In genomic region chr4:53321988-53322289, GRCh38 we compare ENCODE assay signal across 13 cellular contexts. TPM values are rescaled to one million over a fixed set of nuclear protein-coding genes. Genes with fewer than 3 reads are reported as not detected.
A peak's percentile ranks its signal among the peaks of the same experiment; 100 is the strongest.
DNase-seq lines count a peak whose midpoint lies in the region; ATAC-seq and TF ChIP-seq lines count a peak whose summit lies in the region.
"Had no signal": no experiment of that assay in that cellular context is flagged by ENCODE, and none has a peak within 500 bp of the region (broad histone marks: within the 10 kb centered on the region; RNA-seq: fewer than 3 reads in every experiment).

No MANE protein-coding gene starts in this region.

- H3K27ac ChIP-seq in HCT116 (ENCODE audit: low read depth, low read length) (peak overlapping the region; percentile 20; the same call in 1 of the 2 replicates), subcutaneous abdominal adipose tissue (ENCODE audit: low read depth, low read length) (peak overlapping the region; percentile 21), upper lobe of right lung (no peak overlapping the region)
- H3K27ac ChIP-seq: WERI-Rb-1 had no signal

- DNase-seq in HCT116 (ENCODE audit: low read depth, low spot score), result no peak
- DNase-seq in fibroblast of pulmonary artery (ENCODE audit: low read depth), result no peak
- no peak for DNase-seq in upper lobe of right lung
- no peak for DNase-seq in GM03348 (ENCODE audit: low spot score)
- DNase-seq: activated CD8-positive, alpha-beta T cell treated with anti-CD3 and anti-CD28 coated beads, Interleukin-2, amount 10 ng/mL, durations not matched to agents 7 days and 5 days; CD4-positive, CD25-positive, alpha-beta regulatory T cell; DMS79 treated with DMSO at 0.1 percent for 48 hours; stimulated activated CD4-positive, alpha-beta T cell treated with anti-CD3 and anti-CD28 coated beads, Interleukin-2, amount 100 ng/mL, for 24 hours; T-cell; WERI-Rb-1 had no signal

- peaks cover 6% of the 10 kb centered on the region; the same call in 1 of the 2 replicates for H3K79me2 ChIP-seq in HCT116 (ENCODE audit: insufficient read depth, low read length)

- POLR2A ChIA-PET in HCT116 (lab: Charles Lee), result no interaction called here

- H3K9me3 ChIP-seq in HCT116 (ENCODE audit: control insufficient read depth in 1 of 2, insufficient read depth in 1 of 2, low read depth in 1 of 2, low read length in 2 of 2), result no peaks in the 10 kb centered on the region
- no peaks in the 10 kb centered on the region for H3K9me3 ChIP-seq in subcutaneous abdominal adipose tissue (ENCODE audit: control insufficient read depth in 5 of 5, low read length in 5 of 5)
- H3K9me3 ChIP-seq in upper lobe of right lung, result no peaks in the 10 kb centered on the region

- TF ChIP-seq POLR2A in HCT116 (IDR thresholded peaks at IDR 0.05; ENCODE audit: borderline replicate concordance, extremely low read depth, insufficient read depth, insufficient read length), result no peak

- no peak for TF ChIP-seq RAD21 in HCT116 (IDR thresholded peaks at IDR 0.05; ENCODE audit: low read depth)

- intact Hi-C loops in HCT116 (cut with micrococcal nuclease) (no loop called here), upper lobe of right lung (cut with DNase I) (no loop called here)

- H3K9ac ChIP-seq in HCT116 (ENCODE audit: low read length) (no peak overlapping the region), subcutaneous abdominal adipose tissue (ENCODE audit: low read length in 5 of 5) (no peak overlapping the region)

- CTCF ChIA-PET in HCT116 (lab: Charles Lee), result no interaction called here

- no peaks in the 10 kb centered on the region for H3K36me3 ChIP-seq in HCT116 (ENCODE audit: control insufficient read depth in 1 of 2, insufficient read depth in 2 of 2, low read length in 2 of 2)
- H3K36me3 ChIP-seq in subcutaneous abdominal adipose tissue (ENCODE audit: control insufficient read depth in 5 of 5, insufficient read depth in 5 of 5, low read length in 5 of 5), result no peaks in the 10 kb centered on the region
- H3K36me3 ChIP-seq in upper lobe of right lung, result no peaks in the 10 kb centered on the region
- H3K36me3 ChIP-seq: WERI-Rb-1 had no signal

- H4K20me1 ChIP-seq in HCT116 (ENCODE audit: insufficient read depth), result no peaks in the 10 kb centered on the region

- H3K4me2 ChIP-seq in HCT116 (ENCODE audit: low read length), result peak overlapping the region; percentile 47

- RAD21 ChIA-PET in HCT116 (lab: Charles Lee; ENCODE audit: low non-redundant PET in 1 of 2, low total read pairs in 2 of 2, uncharacterized antibody in 2 of 2, unreplicated experiment in 2 of 2), result no interaction called here

- ATAC-seq in HCT116 (no peak), SK-N-SH treated with all-trans-retinoic acid at 6 μM for 48 hours (peak; percentile 18; the same call in 2 of the 3 replicates), upper lobe of right lung (no peak), HG02571 (IDR thresholded peaks at IDR 0.05; ENCODE audit: unreplicated experiment) (no peak)
- ATAC-seq: activated CD8-positive, alpha-beta T cell treated with anti-CD3 and anti-CD28 coated beads, Interleukin-2, amount 10 ng/mL, durations not matched to agents 7 days and 5 days; T-cell had no signal

- H3K4me3 ChIP-seq in HCT116 (replicated peaks in 1 of 2; ENCODE audit: low read depth in 1 of 2, low read length in 2 of 2), result no peak overlapping the region
- H3K4me3 ChIP-seq in fibroblast of pulmonary artery (replicated peaks; ENCODE audit: low read depth, low read length), result peak overlapping the region; percentile 24
- no peak overlapping the region for H3K4me3 ChIP-seq in subcutaneous abdominal adipose tissue (ENCODE audit: low read depth in 1 of 5, low read length in 5 of 5)
- H3K4me3 ChIP-seq in upper lobe of right lung, result no peak overlapping the region

- no TSS peak for BruUV-seq in HCT116 (replicated peaks; lab: Mats Ljungman, UMichigan)

- no peak overlapping the region for H2AFZ ChIP-seq in HCT116 (ENCODE audit: low read depth, low read length, poor library complexity, severe bottlenecking)

- H3K9me2 ChIP-seq in HCT116 (ENCODE audit: insufficient read depth), result no peaks in the 10 kb centered on the region

- TF ChIP-seq CTCF in HCT116 (IDR thresholded peaks at IDR 0.05 in 2 of 3, conservative IDR thresholded peaks at IDR 0.05 in 1 of 3; ENCODE audit: borderline replicate concordance in 1 of 3, insufficient read depth in 1 of 3, low read depth in 2 of 3, low read length in 2 of 3) (no peak), fibroblast of pulmonary artery (IDR thresholded peaks at IDR 0.05; ENCODE audit: low read length, missing control alignments) (no peak), upper lobe of right lung (IDR thresholded peaks at IDR 0.05) (no peak)

- H3K27me3 ChIP-seq in HCT116 (ENCODE audit: insufficient read depth, low read length), result no peaks in the 10 kb centered on the region
- H3K27me3 ChIP-seq in subcutaneous abdominal adipose tissue (ENCODE audit: control insufficient read depth in 5 of 5, insufficient read depth in 4 of 5, low read length in 5 of 5), result no peaks in the 10 kb centered on the region
- H3K27me3 ChIP-seq in upper lobe of right lung, result no peaks in the 10 kb centered on the region

- H3K4me1 ChIP-seq in HCT116 (ENCODE audit: control insufficient read depth in 1 of 2, insufficient read depth in 2 of 2, low read length in 2 of 2) (peaks cover 9 to 17% of the 10 kb centered on the region in 2 experiments), subcutaneous abdominal adipose tissue (ENCODE audit: control insufficient read depth in 5 of 5, insufficient read depth in 5 of 5, low read length in 5 of 5) (peaks cover 0 to 14% (median 12%) of the 10 kb centered on the region in 5 donors), upper lobe of right lung (peaks cover 5% of the 10 kb centered on the region)

TF ChIP-seq in HCT116, 20 proteins besides CTCF, POLR2A, EP300 and RAD21:
- TF ChIP-seq FOSL1 (IDR thresholded peaks at IDR 0.05; ENCODE audit: low read depth), result no peak
- TF ChIP-seq ZFX (IDR thresholded peaks at IDR 0.05), result no peak
- no peak for TF ChIP-seq ZNF274 (IDR thresholded peaks at IDR 0.05; ENCODE audit: low read depth, low read length)

TF ChIP-seq in SK-N-SH treated with all-trans-retinoic acid at 6 μM for 48 hours, 23 proteins besides CTCF, POLR2A, EP300 and RAD21:
- no peak for TF ChIP-seq POU6F1 (CRISPR knock-in tag; IDR thresholded peaks at IDR 0.05; ENCODE audit: borderline replicate concordance, low read depth)
- TF ChIP-seq OSR1 (CRISPR knock-in tag; IDR thresholded peaks at IDR 0.05), result peak; percentile 92
- peak; percentile 87; the same call in 1 of the 2 replicates for TF ChIP-seq CSDC2 (CRISPR knock-in tag; IDR thresholded peaks at IDR 0.05)

RNA-seq across cellular contexts. Expression of gene SCFD2, which starts 43.9 kb away (rescaled TPM):
- total RNA-seq in HCT116 (2021; ENCODE audit: unreplicated experiment) (13.6 TPM), upper lobe of right lung (14.3 TPM)
- polyA plus RNA-seq in HCT116 (2012), result 5.5 and 6.5 TPM in 2 replicates

RNA-seq across cellular contexts. Expression of gene FIP1L1, which starts 55.5 kb away (rescaled TPM):
- total RNA-seq in HCT116 (2021; ENCODE audit: unreplicated experiment) (63.6 TPM), upper lobe of right lung (39.0 TPM)
- polyA plus RNA-seq in HCT116 (2012), result 50.9 and 62.4 TPM in 2 replicates
